In the genomic region with DNA sequence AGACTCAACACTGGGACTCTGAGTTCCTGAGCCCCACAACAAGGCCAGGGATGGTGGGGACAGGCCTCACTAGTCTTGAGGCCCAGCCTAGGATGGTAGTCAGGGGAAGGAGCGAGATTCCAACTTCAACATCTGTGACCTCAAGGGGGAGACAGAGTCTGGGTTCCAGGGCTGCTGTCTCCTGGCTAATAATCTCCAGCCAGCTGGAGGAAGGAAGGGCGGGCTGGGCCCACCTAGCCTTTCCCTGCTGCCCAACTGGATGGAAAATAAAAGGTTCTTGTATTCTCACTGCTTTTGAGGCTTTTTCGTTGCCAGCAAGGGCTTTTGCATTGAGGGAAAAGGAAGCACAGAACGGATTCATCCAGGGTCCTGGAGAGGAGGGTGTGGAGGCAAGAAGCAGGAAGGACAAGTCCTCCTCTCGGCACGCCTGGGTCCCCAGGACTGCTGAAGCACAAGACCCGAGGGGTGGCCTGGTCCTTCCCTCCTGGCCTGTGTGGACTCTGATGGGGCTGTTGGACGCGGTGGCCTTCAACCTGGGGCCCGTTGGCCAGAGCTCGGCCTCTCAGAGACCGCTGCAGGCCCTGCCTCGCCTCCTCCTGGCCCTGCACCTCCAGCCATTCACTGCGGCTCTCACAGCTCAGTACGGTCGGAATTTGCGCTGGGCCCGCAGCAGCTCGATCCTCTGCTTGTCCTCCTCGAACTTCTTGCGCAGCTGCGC, we compare ENCODE assay signal across 8 cellular contexts. TPM values are rescaled to one million over a fixed set of nuclear protein-coding genes. Genes with fewer than 3 reads are reported as not detected.
DNase-seq lines count a peak whose midpoint lies in the region; ATAC-seq, FAIRE-seq and TF ChIP-seq lines count a peak whose summit lies in the region.
"Not testable (repeated sequence)": the region's sequence is repeated elsewhere in the genome, so short reads cannot be mapped to it uniquely, and the experiment has no call there.

No MANE protein-coding gene starts in this region.

- TF ChIP-seq POLR2A in transverse colon (IDR thresholded peaks at IDR 0.05) = not testable (repeated sequence)

- BruUV-seq in PC-9 (replicated peaks; lab: Mats Ljungman, UMichigan) = not testable (repeated sequence)

- H4K20me1 ChIP-seq in PC-9 (ENCODE audit: insufficient read depth) = peaks cover 17% of the 10 kb centered on the region; the same call in 1 of the 2 replicates

- intact Hi-C loops in PC-9 (cut with micrococcal nuclease; ENCODE audit: unreplicated experiment); transverse colon (cut with DNase I; ENCODE audit: low total_unique reads): not testable (repeated sequence)

- not testable (repeated sequence) for TF ChIP-seq EP300 in transverse colon (IDR thresholded peaks at IDR 0.05; ENCODE audit: low read depth)

- 91% methylated on average over 21 of the region's 22 CpGs for WGBS in HUES64
- 54 to 70% methylated on average over 5 to 22 of the region's 22 CpGs for WGBS in transverse colon (ENCODE audit: low coverage in 1 of 2), 2 donors

- CTCF ChIA-PET in PC-9 (lab: Charles Lee) = not testable (repeated sequence)

- H3K4me2 ChIP-seq in PC-9 = not testable (repeated sequence)

- not testable (repeated sequence) for H3K4me3 ChIP-seq in HUES64 (ENCODE audit: low read length); PC-9; right atrium auricular region; transverse colon

- peak; percentile 95 for FAIRE-seq in G401.6 (lab: Jason Lieb, UNC)

- peaks cover 33% of the 10 kb centered on the region; the same call in 1 of the 2 replicates for H3F3A ChIP-seq in PC-9 (ENCODE audit: insufficient read depth, low read depth)

- H3K36me3 ChIP-seq in HUES64 (ENCODE audit: insufficient read depth, low read length) (peaks cover 34% of the 10 kb centered on the region), PC-9 (ENCODE audit: low read depth) (peaks cover 12% of the 10 kb centered on the region), transverse colon (peaks cover 0 to 21% (median 5%) of the 10 kb centered on the region in 4 donors)
- H3K36me3 ChIP-seq in right atrium auricular region = not testable (repeated sequence)

- peak; percentile 7 for ATAC-seq in esophagus mucosa

- in situ Hi-C loops in transverse colon (cut with MboI; ENCODE audit: low pct_ligation_motif_present in 1 of 4, low pct_unique_long_range_greater_than_20kb in 1 of 4, low sequenced_read_pairs in 3 of 4) = not testable (repeated sequence)

- TF ChIP-seq CTCF in PC-9 (conservative IDR thresholded peaks at IDR 0.05) = peak; percentile 52
- TF ChIP-seq CTCF in right atrium auricular region (IDR thresholded peaks at IDR 0.05) = peak in 1 of 2 donors; percentile 40
- TF ChIP-seq CTCF in transverse colon (IDR thresholded peaks at IDR 0.05) = peak in 3 of 5 experiments; percentile 13 to 27 (median 25)

- not testable (repeated sequence) for H2AFZ ChIP-seq in PC-9

- H3K27ac ChIP-seq in HUES64 (ENCODE audit: low read depth, low read length) = peak overlapping the region; percentile 49; the same call in 1 of the 2 replicates
- not testable (repeated sequence) for H3K27ac ChIP-seq in PC-9
- H3K27ac ChIP-seq in angular gyrus (ENCODE audit: low read depth, low read length) = peak overlapping the region; percentile 62
- peak overlapping the region in 1 of 2 donors; percentile 16 for H3K27ac ChIP-seq in right atrium auricular region
- peak overlapping the region in 3 of 4 donors; percentile 8 to 12 (median 9) for H3K27ac ChIP-seq in transverse colon

- H3K9me3 ChIP-seq in HUES64 (ENCODE audit: insufficient read depth, low read depth, low read length); PC-9 (ENCODE audit: insufficient read depth, low read depth); right atrium auricular region; transverse colon: not testable (repeated sequence)

- not testable (repeated sequence) for H3K4me1 ChIP-seq in HUES64 (ENCODE audit: insufficient read depth, low read length); PC-9 (replicated peaks; ENCODE audit: insufficient read depth); right atrium auricular region
- peaks cover 3 to 13% (median 6%) of the 10 kb centered on the region in 4 donors for H3K4me1 ChIP-seq in transverse colon

- peaks cover 15% of the 10 kb centered on the region for H3K79me2 ChIP-seq in PC-9 (ENCODE audit: low read depth)

- POLR2A ChIA-PET in PC-9 (lab: Charles Lee; ENCODE audit: unreplicated experiment) = not testable (repeated sequence)

- not testable (repeated sequence) for DNase-seq in PC-9, transverse colon
- DNase-seq in right atrium auricular region (ENCODE audit: low spot score) = peak; percentile 63
- peak; percentile 69 for DNase-seq in midbrain (lab: John Stamatoyannopoulos, UW)

- not testable (repeated sequence) for H3K9me2 ChIP-seq in PC-9 (ENCODE audit: insufficient read depth)

- not testable (repeated sequence) for H3K27me3 ChIP-seq in HUES64 (ENCODE audit: insufficient read depth, low read length); PC-9 (ENCODE audit: insufficient read depth, low read depth); right atrium auricular region; transverse colon

- H3K9ac ChIP-seq in HUES64 (ENCODE audit: low read depth, low read length) = not testable (repeated sequence)

RNA-seq across cellular contexts. Expression of gene RRP7A, which starts 7.2 kb away (rescaled TPM):
- 28.2 TPM for polyA plus RNA-seq in HUES64 (2013, experiment 1 of 2)
- 26.1 TPM for polyA plus RNA-seq in HUES64 (2013, experiment 2 of 2)
- 52.7 and 56.6 TPM in 2 replicates for total RNA-seq in PC-9 (2021)
- 27.3 TPM for total RNA-seq in esophagus mucosa
- 10 to 100 TPM; 12.9 to 19.4 TPM for total RNA-seq in right atrium auricular region
- 10 to 100 TPM; 13.1 to 27.0 (median 17.2) TPM for total RNA-seq in transverse colon

RNA-seq across cellular contexts. Expression of gene SERHL2, which starts 41.3 kb away (rescaled TPM):
- 0.40 TPM for polyA plus RNA-seq in HUES64 (2013, experiment 1 of 2)
- polyA plus RNA-seq in HUES64 (2013, experiment 2 of 2) = 0.82 TPM
- total RNA-seq in PC-9 (2021) = 1.9 and 2.4 TPM in 2 replicates
- 2.8 TPM for total RNA-seq in esophagus mucosa
- 1 to 10 TPM; 2.4 to 3.9 TPM for total RNA-seq in right atrium auricular region
- 1 to 10 TPM in 1 of 4 donors, under 1 TPM in 1, not detected in 2; 0.95 to 2.0 TPM for total RNA-seq in transverse colon
